ENCODE assay signal across 8 cellular contexts in genomic region chr17:57084361-57084801, GRCh38. TPM values are rescaled to one million over a fixed set of nuclear protein-coding genes. Genes with fewer than 3 reads are reported as not detected.
A peak's percentile ranks its signal among the peaks of the same experiment; 100 is the strongest.
DNase-seq lines count a peak whose midpoint lies in the region; ATAC-seq, FAIRE-seq and TF ChIP-seq lines count a peak whose summit lies in the region.

No MANE protein-coding gene starts in this region.

- no peaks in the 10 kb centered on the region for H3K9me3 Mint-ChIP-seq in activated T-cell treated with anti-CD3 and anti-CD28 coated beads, Interleukin-2, amount 50 U/mL, for 72 hours

- no peak for DNase-seq in activated T-cell treated with anti-CD3 and anti-CD28 coated beads, Interleukin-2, amount 50 U/mL, for 72 hours
- no peak for DNase-seq in activated T-cell treated with anti-CD3 and anti-CD28 coated beads, Interleukin-2, amount 50 U/mL, for 48 hours
- no peak for DNase-seq in SJCRH30
- no peak for DNase-seq in fibroblast of villous mesenchyme (ENCODE audit: low read depth)
- no peak for DNase-seq in skeletal muscle cell (ENCODE audit: low read depth)
- DNase-seq in urothelium cell line (ENCODE audit: low spot score), result no peak
- no peak for DNase-seq in DMS79 (lab: John Stamatoyannopoulos, UW)

- H3K9me3 ChIP-seq in SJCRH30 (replicated peaks), result no peaks in the 10 kb centered on the region

- no peaks in the 10 kb centered on the region for H3K4me1 ChIP-seq in SJCRH30

- peaks cover 62% of the 10 kb centered on the region for H3K4me1 Mint-ChIP-seq in activated T-cell treated with anti-CD3 and anti-CD28 coated beads, Interleukin-2, amount 50 U/mL, for 72 hours (ENCODE audit: low read depth)

- no peak for TF ChIP-seq CTCF in fibroblast of villous mesenchyme (IDR thresholded peaks at IDR 0.05; ENCODE audit: insufficient read depth, low read depth, low read length)

- peaks cover 13% of the 10 kb centered on the region for H3K27me3 Mint-ChIP-seq in activated T-cell treated with anti-CD3 and anti-CD28 coated beads, Interleukin-2, amount 50 U/mL, for 72 hours (ENCODE audit: low read depth)

- peak overlapping the region; percentile 88 to 94 for H3K4me3 Mint-ChIP-seq in activated T-cell treated with anti-CD3 and anti-CD28 coated beads, Interleukin-2, amount 50 U/mL, for 72 hours

- H3K36me3 ChIP-seq in SJCRH30, result no peaks in the 10 kb centered on the region

- peak overlapping the region; percentile 95 for H3K4me3 ChIP-seq in SJCRH30
- peak overlapping the region; percentile 99 for H3K4me3 ChIP-seq in fibroblast of villous mesenchyme (ENCODE audit: low read depth, low read length)
- H3K4me3 ChIP-seq in skeletal muscle cell (ENCODE audit: low read depth, low read length), result peak overlapping the region; percentile 94

- peak; percentile 3 to 9 for ATAC-seq in activated T-cell treated with anti-CD3 and anti-CD28 coated beads, Interleukin-2, amount 50 U/mL, for 72 hours (replicated peaks in 1 of 2)
- ATAC-seq in GM19023 (IDR thresholded peaks at IDR 0.05; ENCODE audit: unreplicated experiment), result no peak

- H3K36me3 Mint-ChIP-seq in activated T-cell treated with anti-CD3 and anti-CD28 coated beads, Interleukin-2, amount 50 U/mL, for 72 hours (ENCODE audit: insufficient read depth in 2 of 2), result no peaks in the 10 kb centered on the region

- H3K27ac Mint-ChIP-seq in activated T-cell treated with anti-CD3 and anti-CD28 coated beads, Interleukin-2, amount 50 U/mL, for 72 hours, result peak overlapping the region; percentile 89

- H3K27me3 ChIP-seq in SJCRH30, result no peaks in the 10 kb centered on the region

- no peak for FAIRE-seq in urothelium cell line (lab: Jason Lieb, UNC)

- peak overlapping the region; percentile 93 for H3K27ac ChIP-seq in SJCRH30

RNA-seq across cellular contexts. Expression of gene AKAP1, which starts 0.7 kb away (rescaled TPM):
- 10 to 100 TPM; 19.6 to 23.1 TPM for total RNA-seq in activated T-cell treated with anti-CD3 and anti-CD28 coated beads, Interleukin-2, amount 50 U/mL, for 72 hours
- total RNA-seq in SJCRH30 (2014; rRNA removed; shearing (Covaris generic)), result 20.1 and 22.2 TPM in 2 replicates
- total RNA-seq in fibroblast of villous mesenchyme, result 15.1 and 18.1 TPM in 2 replicates
